27 cellular contexts compared by ENCODE assay signal in the genomic region with DNA sequence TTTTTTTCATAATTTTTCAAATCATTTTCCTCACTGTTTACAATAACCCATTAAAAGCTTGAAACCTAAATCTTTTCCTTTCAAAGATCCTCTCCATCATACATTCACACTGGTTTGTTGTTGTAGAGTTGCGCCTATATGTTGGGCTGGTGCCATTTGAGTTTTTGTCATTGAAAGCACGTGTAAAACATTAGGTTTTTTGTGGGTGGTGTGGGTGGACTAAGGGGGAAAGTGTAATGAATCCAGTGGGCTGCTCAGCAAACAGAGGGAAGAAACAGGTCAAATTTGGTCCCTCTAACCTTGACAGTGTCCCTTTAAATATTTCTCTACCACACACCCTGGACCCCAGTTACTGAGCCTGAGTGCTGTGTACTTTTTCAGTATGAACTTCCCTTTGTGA. TPM values are rescaled to one million over a fixed set of nuclear protein-coding genes. Genes with fewer than 3 reads are reported as not detected.
DNase-seq lines count a peak whose midpoint lies in the region; ATAC-seq and TF ChIP-seq lines count a peak whose summit lies in the region.
"Had no signal": no experiment of that assay in that cellular context is flagged by ENCODE, and none has a peak within 500 bp of the region (broad histone marks: within the 10 kb centered on the region; RNA-seq: fewer than 3 reads in every experiment).

No MANE protein-coding gene starts in this region.

- H4K20me1 ChIP-seq in PC-9 (ENCODE audit: insufficient read depth), result peaks cover 17% of the 10 kb centered on the region

- no peaks in the 10 kb centered on the region for H3K4me1 Mint-ChIP-seq in memory B cell
- H3K4me1 Mint-ChIP-seq: CD14-positive monocyte had no signal

- CTCF ChIA-PET in HEK293 (lab: Yijun Ruan, JAX), result interaction anchor here (1.1 kb wide), 1 partner anchor 118 kb away, joined by 3 read pairs; no protein-coding TSS in a partner anchor
- CTCF ChIA-PET in PC-9 (lab: Charles Lee), result no interaction called here

- peaks cover 25 to 92% of the 10 kb centered on the region in 2 experiments for H3K36me3 ChIP-seq in HEK293 (ENCODE audit: control insufficient read depth in 2 of 2, insufficient read depth in 1 of 2, low read length in 2 of 2)
- peaks cover 35% of the 10 kb centered on the region for H3K36me3 ChIP-seq in PC-9 (ENCODE audit: low read depth)

- H3K36me3 Mint-ChIP-seq in memory B cell, result peaks cover 33% of the 10 kb centered on the region

- H3K9me3 ChIP-seq in HEK293 (ENCODE audit: control insufficient read depth, insufficient read depth, low read depth, low read length) (no peaks in the 10 kb centered on the region), PC-9 (ENCODE audit: insufficient read depth, low read depth) (no peaks in the 10 kb centered on the region)
- H3K9me3 ChIP-seq: BE2C, BLaER1 had no signal

- H3K79me2 ChIP-seq in PC-9 (ENCODE audit: low read depth), result peaks cover 78% of the 10 kb centered on the region

- no peaks in the 10 kb centered on the region for H3K27me3 Mint-ChIP-seq in memory B cell
- H3K27me3 Mint-ChIP-seq: CD4-positive, alpha-beta memory T cell; CD4-positive, CD25-positive, alpha-beta regulatory T cell; CD8-positive, alpha-beta memory T cell had no signal

- no peak for DNase-seq in PC-9
- no peak for DNase-seq in memory B cell (ENCODE audit: low spot score in 2 of 2)
- no peak for DNase-seq in activated T-cell treated with anti-CD3 and anti-CD28 coated beads, Interleukin-2, amount 50 U/mL, for 48 hours
- no peak for DNase-seq in middle frontal gyrus (ENCODE audit: extremely low spot score, low spot score)
- no peak for DNase-seq in activated CD4-positive, alpha-beta T cell treated with anti-CD3 and anti-CD28 coated beads, Interleukin-2, amount 50 U/mL, for 4 hours
- DNase-seq: 8988T; ACHN; C1 segment of cervical spinal cord; CD4-positive, alpha-beta memory T cell; CD4-positive, CD25-positive, alpha-beta regulatory T cell; CD8-positive, alpha-beta memory T cell; COR-L47; DMS 273 treated with DMSO at 0.1 percent for 48 hours; DMS153; DMS53; DMS79; DND-41; EL; GDM1 had no signal

- no TSS peak for BruUV-seq in PC-9 (replicated peaks; lab: Mats Ljungman, UMichigan)

- H3F3A ChIP-seq in PC-9 (ENCODE audit: insufficient read depth, low read depth), result peaks cover 68% of the 10 kb centered on the region

- H3K9me3 Mint-ChIP-seq in memory B cell, result no peaks in the 10 kb centered on the region
- H3K9me3 Mint-ChIP-seq: CD14-positive monocyte; CD4-positive, alpha-beta memory T cell; CD4-positive, CD25-positive, alpha-beta regulatory T cell; CD8-positive, alpha-beta memory T cell had no signal

- H2AFZ ChIP-seq in PC-9, result no peak overlapping the region

- no peaks in the 10 kb centered on the region for H3K9me2 ChIP-seq in PC-9 (ENCODE audit: insufficient read depth)

- TF ChIP-seq CTCF in HEK293 (tag by site-specific recombination; IDR thresholded peaks at IDR 0.05) (no peak), PC-9 (conservative IDR thresholded peaks at IDR 0.05) (no peak)

- intact Hi-C loops in PC-9 (cut with micrococcal nuclease; ENCODE audit: unreplicated experiment), result no loop called here

- H3K4me3 ChIP-seq in HEK293 (ENCODE audit: low read depth, low read length) (no peak overlapping the region), PC-9 (no peak overlapping the region)
- H3K4me3 ChIP-seq: BLaER1, GM12878 had no signal

- POLR2A ChIA-PET in HEK293 (lab: Yijun Ruan, JAX), result no interaction called here
- POLR2A ChIA-PET in PC-9 (lab: Charles Lee; ENCODE audit: unreplicated experiment), result no interaction called here

- ATAC-seq in memory B cell (ENCODE audit: low read depth), result no peak
- ATAC-seq: GM12878 had no signal

- H3K4me2 ChIP-seq in PC-9, result no peak overlapping the region
- H3K4me2 ChIP-seq: BLaER1 had no signal

- H3K4me1 ChIP-seq in HEK293 (ENCODE audit: control insufficient read depth, insufficient read depth, low read length) (no peaks in the 10 kb centered on the region), PC-9 (replicated peaks; ENCODE audit: insufficient read depth) (no peaks in the 10 kb centered on the region)
- H3K4me1 ChIP-seq: BE2C, BLaER1 had no signal

- peak overlapping the region; percentile 28 for H3K27ac Mint-ChIP-seq in memory B cell
- H3K27ac Mint-ChIP-seq: CD14-positive monocyte; CD4-positive, CD25-positive, alpha-beta regulatory T cell had no signal

- no peaks in the 10 kb centered on the region for H3K27me3 ChIP-seq in PC-9 (ENCODE audit: insufficient read depth, low read depth)
- H3K27me3 ChIP-seq: BE2C, BLaER1 had no signal

- H3K4me3 Mint-ChIP-seq in memory B cell, result no peak overlapping the region
- H3K4me3 Mint-ChIP-seq: CD14-positive monocyte; CD4-positive, alpha-beta memory T cell; CD4-positive, CD25-positive, alpha-beta regulatory T cell; CD8-positive, alpha-beta memory T cell had no signal

- H3K27ac ChIP-seq in HEK293 (ENCODE audit: extremely low read depth, low read depth, low read length) (no peak overlapping the region), PC-9 (peak overlapping the region; percentile 27; the same call in 1 of the 2 replicates)
- H3K27ac ChIP-seq: BLaER1 had no signal

TF ChIP-seq in HEK293, 187 proteins besides CTCF, POLR2A, EP300 and RAD21 (continues in another document):
- no peak for TF ChIP-seq MYNN (tag by site-specific recombination; IDR thresholded peaks at IDR 0.05; ENCODE audit: borderline replicate concordance)
- no peak for TF ChIP-seq HOXD13 (CRISPR knock-in tag; IDR thresholded peaks at IDR 0.05; ENCODE audit: borderline replicate concordance)
- TF ChIP-seq, protein P1, sequence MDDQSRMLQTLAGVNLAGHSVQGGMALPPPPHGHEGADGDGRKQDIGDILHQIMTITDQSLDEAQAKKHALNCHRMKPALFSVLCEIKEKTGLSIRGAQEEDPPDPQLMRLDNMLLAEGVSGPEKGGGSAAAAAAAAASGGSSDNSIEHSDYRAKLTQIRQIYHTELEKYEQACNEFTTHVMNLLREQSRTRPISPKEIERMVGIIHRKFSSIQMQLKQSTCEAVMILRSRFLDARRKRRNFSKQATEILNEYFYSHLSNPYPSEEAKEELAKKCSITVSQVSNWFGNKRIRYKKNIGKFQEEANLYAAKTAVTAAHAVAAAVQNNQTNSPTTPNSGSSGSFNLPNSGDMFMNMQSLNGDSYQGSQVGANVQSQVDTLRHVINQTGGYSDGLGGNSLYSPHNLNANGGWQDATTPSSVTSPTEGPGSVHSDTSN (CRISPR knock-in tag; IDR thresholded peaks at IDR 0.05), result no peak
- no peak for TF ChIP-seq GLI2 (tag by site-specific recombination; IDR thresholded peaks at IDR 0.05; ENCODE audit: borderline replicate concordance, low read depth)
- no peak for TF ChIP-seq KLF1 (tag by site-specific recombination; IDR thresholded peaks at IDR 0.05)
- no peak for TF ChIP-seq ZNF404 (tag by site-specific recombination; IDR thresholded peaks at IDR 0.05)
- TF ChIP-seq, protein P2, sequence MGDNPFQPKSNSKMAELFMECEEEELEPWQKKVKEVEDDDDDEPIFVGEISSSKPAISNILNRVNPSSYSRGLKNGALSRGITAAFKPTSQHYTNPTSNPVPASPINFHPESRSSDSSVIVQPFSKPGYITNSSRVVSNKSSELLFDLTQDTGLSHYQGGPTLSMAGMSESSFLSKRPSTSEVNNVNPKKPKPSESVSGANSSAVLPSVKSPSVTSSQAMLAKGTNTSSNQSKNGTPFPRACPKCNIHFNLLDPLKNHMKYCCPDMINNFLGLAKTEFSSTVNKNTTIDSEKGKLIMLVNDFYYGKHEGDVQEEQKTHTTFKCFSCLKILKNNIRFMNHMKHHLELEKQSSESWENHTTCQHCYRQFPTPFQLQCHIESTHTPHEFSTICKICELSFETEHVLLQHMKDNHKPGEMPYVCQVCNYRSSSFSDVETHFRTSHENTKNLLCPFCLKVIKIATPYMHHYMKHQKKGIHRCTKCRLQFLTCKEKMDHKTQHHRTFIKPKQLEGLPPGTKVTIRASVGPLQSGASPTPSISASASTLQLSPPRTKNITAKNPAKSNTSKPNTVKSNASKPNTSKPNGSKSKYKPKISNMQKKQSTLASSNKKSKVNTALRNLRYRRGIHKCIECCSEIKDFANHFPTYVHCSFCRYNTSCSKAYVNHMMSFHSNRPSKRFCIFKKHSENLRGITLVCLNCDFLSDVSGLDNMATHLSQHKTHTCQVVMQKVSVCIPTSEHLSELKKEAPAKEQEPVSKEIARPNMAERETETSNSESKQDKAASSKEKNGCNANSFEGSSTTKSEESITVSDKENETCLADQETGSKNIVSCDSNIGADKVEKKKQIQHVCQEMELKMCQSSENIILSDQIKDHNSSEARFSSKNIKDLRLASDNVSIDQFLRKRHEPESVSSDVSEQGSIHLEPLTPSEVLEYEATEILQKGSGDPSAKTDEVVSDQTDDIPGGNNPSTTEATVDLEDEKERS (tag by site-specific recombination; IDR thresholded peaks at IDR 0.05), result no peak
- peak; percentile 81 for TF ChIP-seq ZFHX2 (tag by site-specific recombination; conservative IDR thresholded peaks at IDR 0.05)
- peak; percentile 71; the same call in 1 of the 2 replicates for TF ChIP-seq EGR2 (tag by site-specific recombination; IDR thresholded peaks at IDR 0.05; ENCODE audit: low read depth)
- TF ChIP-seq HOXC10 (CRISPR knock-in tag; IDR thresholded peaks at IDR 0.05), result no peak
- no peak for TF ChIP-seq ZNF157 (tag by site-specific recombination; IDR thresholded peaks at IDR 0.05)
- no peak for TF ChIP-seq ZSCAN23 (tag by site-specific recombination; IDR thresholded peaks at IDR 0.05)
- TF ChIP-seq, protein P3, sequence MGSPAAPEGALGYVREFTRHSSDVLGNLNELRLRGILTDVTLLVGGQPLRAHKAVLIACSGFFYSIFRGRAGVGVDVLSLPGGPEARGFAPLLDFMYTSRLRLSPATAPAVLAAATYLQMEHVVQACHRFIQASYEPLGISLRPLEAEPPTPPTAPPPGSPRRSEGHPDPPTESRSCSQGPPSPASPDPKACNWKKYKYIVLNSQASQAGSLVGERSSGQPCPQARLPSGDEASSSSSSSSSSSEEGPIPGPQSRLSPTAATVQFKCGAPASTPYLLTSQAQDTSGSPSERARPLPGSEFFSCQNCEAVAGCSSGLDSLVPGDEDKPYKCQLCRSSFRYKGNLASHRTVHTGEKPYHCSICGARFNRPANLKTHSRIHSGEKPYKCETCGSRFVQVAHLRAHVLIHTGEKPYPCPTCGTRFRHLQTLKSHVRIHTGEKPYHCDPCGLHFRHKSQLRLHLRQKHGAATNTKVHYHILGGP (tag by site-specific recombination; IDR thresholded peaks at IDR 0.05), result no peak

RNA-seq across cellular contexts. Expression of a gene that starts 46.8 kb away (rescaled TPM):
- 185 and 213 TPM in 2 replicates for total RNA-seq in PC-9 (2021)

RNA-seq across cellular contexts. Expression of a gene that starts 50.4 kb away (rescaled TPM):
- total RNA-seq in PC-9 (2021), result not detected in 2 replicates
- total RNA-seq: A673; CD4-positive, CD25-positive, alpha-beta regulatory T cell; CD8-positive, alpha-beta memory T cell; Daoy; G401; GM12878 had no signal
